ENCODE assay signal across 21 cellular contexts in genomic region chr3:31673950-31674349, GRCh38.
A peak's percentile ranks its signal among the peaks of the same experiment; 100 is the strongest.
DNase-seq lines count a peak whose midpoint lies in the region; ATAC-seq, FAIRE-seq and TF ChIP-seq lines count a peak whose summit lies in the region.
"Had no signal": no experiment of that assay in that cellular context is flagged by ENCODE, and none has a peak within 500 bp of the region (broad histone marks: within the 10 kb centered on the region; RNA-seq: fewer than 3 reads in every experiment).

No MANE protein-coding gene starts in this region.

- H3K27me3 ChIP-seq in K562 (ENCODE audit: control insufficient read depth in 2 of 2, insufficient read depth in 2 of 2, low read length in 2 of 2) (peaks cover 13 to 24% of the 10 kb centered on the region in 2 experiments), esophagus muscularis mucosa (no peaks in the 10 kb centered on the region)
- H3K27me3 ChIP-seq: BLaER1 treated with 17β-estradiol and CSF1 and Interleukin-3, amounts not matched to agents 10 nM and 100 nM had no signal

- H3K27ac ChIP-seq in HEK293 (ENCODE audit: extremely low read depth, low read depth, low read length) = no peak overlapping the region
- H3K27ac ChIP-seq in K562 (ENCODE audit: extremely low read depth, low read depth, low read length) = no peak overlapping the region
- no peak overlapping the region for H3K27ac ChIP-seq in esophagus muscularis mucosa (replicated peaks in 1 of 4)
- H3K27ac ChIP-seq: 22Rv1; A549; BLaER1 treated with 17β-estradiol and CSF1 and Interleukin-3, amounts not matched to agents 10 nM and 100 nM; C4-2B had no signal

- no peak for TF ChIP-seq RAD21 in K562 (CRISPR knock-in tag; conservative IDR thresholded peaks at IDR 0.05 in 1 of 2, IDR thresholded peaks at IDR 0.05 in 1 of 2)

- in situ Hi-C loops in K562 (cut with MboI) = no loop called here

- H3K36me3 ChIP-seq in HEK293 (ENCODE audit: control insufficient read depth in 2 of 2, insufficient read depth in 1 of 2, low read length in 2 of 2) (no peaks in the 10 kb centered on the region), K562 (ENCODE audit: control insufficient read depth, insufficient read depth, low read length) (no peaks in the 10 kb centered on the region), esophagus muscularis mucosa (no peaks in the 10 kb centered on the region), mucosa of descending colon (ENCODE audit: low read depth) (no peaks in the 10 kb centered on the region)
- H3K36me3 ChIP-seq: BLaER1 treated with 17β-estradiol and CSF1 and Interleukin-3, amounts not matched to agents 10 nM and 100 nM had no signal

- H3K9ac ChIP-seq in K562 (ENCODE audit: insufficient read depth in 1 of 2, low read depth in 2 of 2, low read length in 2 of 2) = no peak overlapping the region
- H3K9ac ChIP-seq: BLaER1 treated with 17β-estradiol and CSF1 and Interleukin-3, amounts not matched to agents 10 nM and 100 nM had no signal

- H3K79me2 ChIP-seq in K562 (ENCODE audit: control insufficient read depth, insufficient read depth, low read length) = no peaks in the 10 kb centered on the region

- no peaks in the 10 kb centered on the region for H3K9me3 ChIP-seq in HEK293 (ENCODE audit: control insufficient read depth, insufficient read depth, low read depth, low read length)
- no peaks in the 10 kb centered on the region for H3K9me3 ChIP-seq in K562 (replicated peaks; ENCODE audit: control insufficient read depth, insufficient read depth, low read depth, low read length)
- no peaks in the 10 kb centered on the region for H3K9me3 ChIP-seq in esophagus muscularis mucosa
- H3K9me3 ChIP-seq in mucosa of descending colon = no peaks in the 10 kb centered on the region
- H3K9me3 ChIP-seq: A549; BLaER1 treated with 17β-estradiol and CSF1 and Interleukin-3, amounts not matched to agents 10 nM and 100 nM; Caco-2 had no signal

- H3K4me3 ChIP-seq in HEK293 (ENCODE audit: low read depth, low read length) (no peak overlapping the region), K562 (no peak overlapping the region), esophagus muscularis mucosa (no peak overlapping the region), mucosa of descending colon (no peak overlapping the region)
- H3K4me3 ChIP-seq: A549; BLaER1 treated with 17β-estradiol and CSF1 and Interleukin-3, amounts not matched to agents 10 nM and 100 nM had no signal

- H2AFZ ChIP-seq in K562 (ENCODE audit: low read depth, low read length) = no peak overlapping the region

- FAIRE-seq in K562 (lab: Jason Lieb, UNC) = no peak
- no peak for FAIRE-seq in H54 (lab: Jason Lieb, UNC)
- FAIRE-seq: A549, D721Med, G401.6, GM12891, GM18507, GM19239 had no signal

- TF ChIP-seq POLR2A in K562 (conservative IDR thresholded peaks at IDR 0.05) (no peak), esophagus muscularis mucosa (IDR thresholded peaks at IDR 0.05; ENCODE audit: low read depth) (no peak), H54 (IDR thresholded peaks at IDR 0.05; ENCODE audit: low read depth, low read length) (no peak)

- TF ChIP-seq CTCF in HEK293 (tag by site-specific recombination; IDR thresholded peaks at IDR 0.05) (no peak), K562 (IDR thresholded peaks at IDR 0.05 in 2 of 3, conservative IDR thresholded peaks at IDR 0.05 in 1 of 3; ENCODE audit: insufficient read depth in 2 of 3, low read depth in 1 of 3, low read length in 3 of 3) (no peak), esophagus muscularis mucosa (IDR thresholded peaks at IDR 0.05) (no peak), mucosa of descending colon (IDR thresholded peaks at IDR 0.05) (no peak)

- POLR2A ChIA-PET in HEK293 (lab: Yijun Ruan, JAX) (no interaction called here), K562 (lab: Yijun Ruan, JAX) (interaction anchor here (1.0 kb wide), 2 partner anchors 13 to 220 kb away, joined by 4 read pairs; no protein-coding TSS in a partner anchor)

- no peaks in the 10 kb centered on the region for H4K20me1 ChIP-seq in K562 (replicated peaks; ENCODE audit: control insufficient read depth, insufficient read depth, low read length)
- H4K20me1 ChIP-seq: BLaER1 treated with 17β-estradiol and CSF1 and Interleukin-3, amounts not matched to agents 10 nM and 100 nM had no signal

- DNase-seq in K562 (ENCODE audit: extremely low read depth in 1 of 4, low spot score in 3 of 4) (no peak), esophagus muscularis mucosa (ENCODE audit: extremely low spot score) (peak; percentile 86), H54 (ENCODE audit: insufficient read length, low spot score) (no peak), mucosa of descending colon (no peak)
- DNase-seq: AML-193; Caco-2; Calu3; CD4-positive, alpha-beta T cell; CD8-positive, alpha-beta T cell; DMS79 treated with DMSO at 0.1 percent for 48 hours; GF-D8 had no signal

- no TSS peak for BruUV-seq in K562 (replicated peaks; lab: Mats Ljungman, UMichigan)

- H3K4me2 ChIP-seq in K562 (ENCODE audit: insufficient read depth, low read length) = no peak overlapping the region
- H3K4me2 ChIP-seq: A549; BLaER1 treated with 17β-estradiol and CSF1 and Interleukin-3, amounts not matched to agents 10 nM and 100 nM had no signal

- intact Hi-C loops in K562 (cut with micrococcal nuclease) (no loop called here), esophagus muscularis mucosa (cut with DNase I) (no loop called here), mucosa of descending colon (cut with DNase I, micrococcal nuclease) (no loop called here)

- H3K4me1 ChIP-seq in HEK293 (ENCODE audit: control insufficient read depth, insufficient read depth, low read length) (no peaks in the 10 kb centered on the region), K562 (replicated peaks in 1 of 2; ENCODE audit: control insufficient read depth in 2 of 2, insufficient read depth in 2 of 2, low read length in 2 of 2) (no peaks in the 10 kb centered on the region), esophagus muscularis mucosa (peaks cover 0 to 4% (median 0%) of the 10 kb centered on the region in 4 donors), mucosa of descending colon (ENCODE audit: low read depth) (peaks cover 15% of the 10 kb centered on the region)
- H3K4me1 ChIP-seq: A549, Caco-2 had no signal

- TF ChIP-seq EP300 in K562 (IDR thresholded peaks at IDR 0.05; ENCODE audit: low read length) (no peak), esophagus muscularis mucosa (IDR thresholded peaks at IDR 0.05) (no peak)

- CTCF ChIA-PET in HEK293 (lab: Yijun Ruan, JAX) (no interaction called here), K562 (lab: Yijun Ruan, JAX; ENCODE audit: low intra/inter-chr PET ratio) (no interaction called here)

- 0% methylated on average over 1 of the region's 1 CpG for WGBS in K562 (ENCODE audit: insufficient coverage, low coverage, missing lambda C conversion rate)
- WGBS in esophagus muscularis mucosa = 88% methylated on average over 1 of the region's 1 CpG

- ATAC-seq in K562 (no peak), mucosa of descending colon (no peak)
- ATAC-seq: A549; CD8-positive, alpha-beta T cell had no signal

- no peaks in the 10 kb centered on the region for H3K9me1 ChIP-seq in K562 (ENCODE audit: control insufficient read depth, insufficient read depth, low read length)

TF ChIP-seq in HEK293, 187 proteins besides CTCF, POLR2A, EP300 and RAD21:
- TF ChIP-seq WT1 (tag by site-specific recombination; IDR thresholded peaks at IDR 0.05) (peak; percentile 53; the same call in 1 of the 2 replicates), AEBP2 (tag by site-specific recombination; IDR thresholded peaks at IDR 0.05; ENCODE audit: borderline replicate concordance) (no peak)
TF ChIP-seq in HEK293: peak in this region for 1.

TF ChIP-seq in K562, 482 proteins besides CTCF, POLR2A, EP300 and RAD21:
- TF ChIP-seq JUND (IDR thresholded peaks at IDR 0.05; ENCODE audit: borderline replicate concordance, low read depth, low read length) = no peak
- TF ChIP-seq JUND (tag; IDR thresholded peaks at IDR 0.05; ENCODE audit: borderline replicate concordance, low read depth, low read length) = no peak
- TF ChIP-seq MEIS2 (IDR thresholded peaks at IDR 0.05; ENCODE audit: partially characterized antibody) = peak; percentile 12
- no peak for TF ChIP-seq RBM25 (IDR thresholded peaks at IDR 0.05; ENCODE audit: low read depth, low read length, severe bottlenecking)
